27 cellular contexts compared by ENCODE assay signal in the genomic region with DNA sequence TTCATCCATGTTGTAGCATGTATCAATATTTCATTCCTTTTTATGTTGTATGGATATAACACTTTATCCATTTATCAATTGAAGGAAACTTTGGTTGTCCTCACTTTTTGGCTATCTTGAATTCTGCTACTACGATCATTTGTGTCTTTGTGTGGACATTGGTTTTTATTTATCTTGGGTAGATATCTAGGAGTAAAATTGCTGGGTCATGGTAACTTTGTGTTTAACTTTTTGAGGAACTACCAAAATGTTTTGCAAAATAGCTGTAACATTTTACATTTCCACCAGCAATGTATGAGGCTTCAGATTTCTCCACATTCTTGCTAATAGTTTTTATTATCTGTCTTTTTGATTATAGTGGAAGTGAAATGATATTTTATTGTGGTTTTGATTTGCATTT. TPM values are rescaled to one million over a fixed set of nuclear protein-coding genes. Genes with fewer than 3 reads are reported as not detected.
A peak's percentile ranks its signal among the peaks of the same experiment; 100 is the strongest.
DNase-seq lines count a peak whose midpoint lies in the region; FAIRE-seq and TF ChIP-seq lines count a peak whose summit lies in the region.
"Had no signal": no experiment of that assay in that cellular context is flagged by ENCODE, and none has a peak within 500 bp of the region (broad histone marks: within the 10 kb centered on the region; RNA-seq: fewer than 3 reads in every experiment).

No MANE protein-coding gene starts in this region.

- no peak overlapping the region for H3K4me2 ChIP-seq in mammary epithelial cell (ENCODE audit: insufficient read depth, low read depth, low read length)
- H3K4me2 ChIP-seq: PC-9 had no signal

- no peak overlapping the region for H3K27ac Mint-ChIP-seq in endothelial cell (ENCODE audit: unreplicated experiment)
- H3K27ac Mint-ChIP-seq: CD4-positive, alpha-beta T cell; IgD-negative memory B cell; T-cell had no signal

- TF ChIP-seq POLR2A in NB4 (IDR thresholded peaks at IDR 0.05; ENCODE audit: extremely low read depth, insufficient read length) = no peak

- in situ Hi-C loops in mammary epithelial cell (cut with MboI; ENCODE audit: low sequenced_read_pairs in 2 of 2) = no loop called here

- H3K79me2 ChIP-seq in mammary epithelial cell (ENCODE audit: insufficient read depth, low read length) = no peaks in the 10 kb centered on the region

- BruUV-seq in mammary epithelial cell (replicated peaks; lab: Mats Ljungman, UMichigan) = no TSS peak

- TF ChIP-seq CTCF in NB4 (IDR thresholded peaks at IDR 0.05; ENCODE audit: low read depth, low read length) = no peak
- no peak for TF ChIP-seq CTCF in mammary epithelial cell (conservative IDR thresholded peaks at IDR 0.05 in 1 of 2, IDR thresholded peaks at IDR 0.05 in 1 of 2; ENCODE audit: extremely low read depth in 1 of 2, insufficient read depth in 1 of 2, low read depth in 1 of 2, low read length in 2 of 2)
- TF ChIP-seq CTCF in endothelial cell (IDR thresholded peaks at IDR 0.05; ENCODE audit: unreplicated experiment) = no peak

- DNase-seq in SKM-1 treated with dmso at 0.1 percent for 144 hours (lab: John Stamatoyannopoulos, UW; ENCODE audit: unreplicated experiment) (peak; percentile 14), SKM-1 (lab: John Stamatoyannopoulos, UW; ENCODE audit: unreplicated experiment) (no peak), NB4 (ENCODE audit: low read depth) (peak; percentile 32), mammary epithelial cell (no peak), caudate nucleus (lab: John Stamatoyannopoulos, UW) (no peak), endothelial cell (ENCODE audit: low spot score) (no peak)
- DNase-seq: BE2C; Caco-2; CD4-positive, alpha-beta T cell; DMS 273 treated with DMSO at 0.1 percent for 48 hours; DND-41; Kasumi-1; NCI-H1092; NCI-H1436; NCI-H187 treated with DMSO at 0.1 percent for 48 hours; NCI-H2107; NCI-H446 treated with DMSO at 0.1 percent for 48 hours; NCI-H526 treated with DMSO at 0.1 percent for 48 hours; PC-9; SHP77 treated with DMSO at 0.1 percent for 48 hours; T-cell had no signal

- H3K4me3 Mint-ChIP-seq in endothelial cell (ENCODE audit: unreplicated experiment) = no peak overlapping the region
- H3K4me3 Mint-ChIP-seq: CD4-positive, alpha-beta T cell; IgD-negative memory B cell; T-cell had no signal

- no peaks in the 10 kb centered on the region for H3K27me3 ChIP-seq in mammary epithelial cell (ENCODE audit: insufficient read depth, low read length)
- H3K27me3 ChIP-seq: BE2C had no signal

- H3K4me3 ChIP-seq in NB4 (ENCODE audit: low read depth, low read length) = no peak overlapping the region
- H3K4me3 ChIP-seq in mammary epithelial cell (replicated peaks in 1 of 3; ENCODE audit: insufficient read depth in 1 of 3, low read depth in 2 of 3, low read length in 3 of 3) = no peak overlapping the region
- H3K4me3 ChIP-seq: PC-9, SK-N-MC had no signal

- no peak overlapping the region for H2AFZ ChIP-seq in mammary epithelial cell (ENCODE audit: low read depth, low read length)
- H2AFZ ChIP-seq: PC-9 had no signal

- no peaks in the 10 kb centered on the region for H3K4me1 Mint-ChIP-seq in endothelial cell (ENCODE audit: unreplicated experiment)

- peak; percentile 47 for FAIRE-seq in colon (lab: Jason Lieb, UNC)
- FAIRE-seq: GM12891, H1 had no signal

- CTCF ChIA-PET in mammary epithelial cell (lab: Charles Lee; ENCODE audit: low non-redundant PET) = no interaction called here

- H3K27me3 Mint-ChIP-seq in endothelial cell (ENCODE audit: unreplicated experiment) = no peaks in the 10 kb centered on the region
- H3K27me3 Mint-ChIP-seq: CD4-positive, alpha-beta T cell; IgD-negative memory B cell had no signal

- H4K20me1 ChIP-seq in mammary epithelial cell (ENCODE audit: insufficient read depth, low read length) = no peaks in the 10 kb centered on the region

- dilution Hi-C loops in mammary epithelial cell (cut with HindIII; ENCODE audit: low sequenced_read_pairs) = no loop called here

- WGBS in mammary epithelial cell (ENCODE audit: low coverage, missing lambda C conversion rate) = 78% methylated on average over 1 of the region's 1 CpG

- H3K4me1 ChIP-seq in mammary epithelial cell (ENCODE audit: insufficient read depth, low read length) = no peaks in the 10 kb centered on the region
- H3K4me1 ChIP-seq: BE2C, Caco-2 had no signal

- H3K9me3 ChIP-seq in mammary epithelial cell (replicated peaks; ENCODE audit: insufficient read depth, low read length) = no peaks in the 10 kb centered on the region
- H3K9me3 ChIP-seq: BE2C, Caco-2 had no signal

- intact Hi-C loops in mammary epithelial cell (cut with micrococcal nuclease) = no loop called here

- H3K9ac ChIP-seq in mammary epithelial cell (ENCODE audit: insufficient read depth, low read length) = no peak overlapping the region

- H3K36me3 Mint-ChIP-seq in endothelial cell (ENCODE audit: low read depth, unreplicated experiment) = no peaks in the 10 kb centered on the region
- H3K36me3 Mint-ChIP-seq: T-cell had no signal

- no peaks in the 10 kb centered on the region for H3K9me3 Mint-ChIP-seq in endothelial cell (ENCODE audit: unreplicated experiment)
- H3K9me3 Mint-ChIP-seq: CD4-positive, alpha-beta T cell; T-cell had no signal

- no peak overlapping the region for H3K27ac ChIP-seq in mammary epithelial cell (ENCODE audit: insufficient read depth, low read depth, low read length)
- H3K27ac ChIP-seq in caudate nucleus (ENCODE audit: low read depth, low read length) = no peak overlapping the region
- H3K27ac ChIP-seq: PC-9, RWPE1, SK-N-MC had no signal

- H3K36me3 ChIP-seq in mammary epithelial cell (ENCODE audit: insufficient read depth, low read length) = no peaks in the 10 kb centered on the region
- H3K36me3 ChIP-seq: BE2C had no signal

RNA-seq across cellular contexts. Expression of a gene that starts 55.6 kb away (rescaled TPM):
- total RNA-seq in mammary epithelial cell (10 to 100 TPM; 16.8 to 18.1 TPM), endothelial cell (ENCODE audit: unreplicated experiment) (86.0 TPM)
- 10.0 TPM for polyA plus RNA-seq in mammary epithelial cell
- 5.0 TPM for polyA minus RNA-seq in mammary epithelial cell

Comparison
In these comparisons a context has a peak if more than half of its experiments do, and no peak if none do; other contexts are left out.
1. DNase-seq: peak in SKM-1 treated with dmso at 0.1 percent for 144 hours (single experiment) and NB4 (single experiment); none in SKM-1 (single experiment), mammary epithelial cell (single experiment), caudate nucleus (0 of 61) and endothelial cell (single experiment).